ENCODE assay signal across 34 cellular contexts in the genomic region with DNA sequence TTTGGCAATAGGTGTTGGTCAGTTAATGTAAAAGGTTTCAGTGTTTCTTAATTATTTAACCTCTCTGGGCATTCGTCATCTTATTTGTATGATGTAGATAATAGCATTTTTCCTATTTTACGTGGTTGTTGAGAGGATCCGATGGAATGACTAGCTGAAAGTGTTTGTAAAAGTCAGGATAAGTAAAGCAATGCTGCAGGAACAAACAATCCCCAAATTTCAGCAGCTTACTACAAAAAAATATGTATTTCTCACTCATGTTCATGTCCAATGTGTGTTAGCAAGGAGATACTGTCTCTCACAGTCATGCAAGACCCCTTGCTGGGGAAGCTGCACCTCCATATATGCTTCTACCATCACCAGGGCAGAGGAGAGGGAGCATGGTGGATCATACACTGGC. TPM values are rescaled to one million over a fixed set of nuclear protein-coding genes. Genes with fewer than 3 reads are reported as not detected.
"Had no signal": no experiment of that assay in that cellular context is flagged by ENCODE, and none has a peak within 500 bp of the region (broad histone marks: within the 10 kb centered on the region; RNA-seq: fewer than 3 reads in every experiment).

No MANE protein-coding gene starts in this region.

- H3K27ac ChIP-seq: adrenal gland, breast epithelium, cardiac muscle cell, colonic mucosa had no signal

- H3K27ac Mint-ChIP-seq: activated CD4-positive, alpha-beta memory T cell treated with anti-CD3 and anti-CD28 coated beads for 36 hours; activated CD4-positive, alpha-beta T cell treated with anti-CD3 and anti-CD28 coated beads for 36 hours; activated CD4-positive, alpha-beta T cell treated with anti-CD3 and anti-CD28 coated beads, Interleukin-2, amount 10 ng/mL, durations not matched to agents 24 days and 14 days; activated CD8-positive, alpha-beta memory T cell treated with anti-CD3 and anti-CD28 coated beads, Interleukin-2, amount 10 ng/mL, durations not matched to agents 7 days and 5 days; activated CD8-positive, alpha-beta T cell treated with anti-CD3 and anti-CD28 coated beads, Interleukin-2, amount 10 ng/mL, durations not matched to agents 7 days and 5 days; activated naive CD4-positive, alpha-beta T cell treated with anti-CD3 and anti-CD28 coated beads for 36 hours; activated naive CD4-positive, alpha-beta T cell treated with anti-CD3 and anti-CD28 coated beads, Interleukin-2, amount 50 U/mL, for 24 hours; activated naive CD8-positive, alpha-beta T cell treated with anti-CD3 and anti-CD28 coated beads for 36 hours; activated naive CD8-positive, alpha-beta T cell treated with anti-CD3 and anti-CD28 coated beads, Interleukin-2, amount 50 U/mL, for 24 hours; activated T-helper 1 cell treated with anti-CD3 and anti-CD28 coated beads, Interleukin-12 subunit alpha, Interleukin-12 subunit beta, Interleukin-2, Interleukin-4 antibody, amounts not matched to agents 30 ng/mL and 10 ng/mL and 1 ng/mL, durations not matched to agents 14 hours and 24 hours and 36 hours; activated T-helper 2 cell treated with anti-CD3 and anti-CD28 coated beads, Interferon-gamma antibody, Interleukin-2, Interleukin-4, amounts not matched to agents 10 μg/mL and 5 μg/mL and 100 μg/mL, durations not matched to agents 14 hours and 24 hours and 36 hours; brain; endodermal cell had no signal

- H3K27me3 ChIP-seq: adrenal gland, ascending aorta, breast epithelium, cardiac muscle cell, colonic mucosa had no signal

- H3K4me1 Mint-ChIP-seq: activated CD4-positive, alpha-beta T cell treated with anti-CD3 and anti-CD28 coated beads for 36 hours; activated CD8-positive, alpha-beta memory T cell treated with anti-CD3 and anti-CD28 coated beads, Interleukin-2, amount 10 ng/mL, durations not matched to agents 7 days and 5 days; activated naive CD4-positive, alpha-beta T cell treated with anti-CD3 and anti-CD28 coated beads, Interleukin-2, amount 50 U/mL, for 24 hours; activated naive CD8-positive, alpha-beta T cell treated with anti-CD3 and anti-CD28 coated beads for 36 hours; activated naive CD8-positive, alpha-beta T cell treated with anti-CD3 and anti-CD28 coated beads, Interleukin-2, amount 50 U/mL, for 24 hours had no signal

- H3K4me3 Mint-ChIP-seq: activated CD4-positive, alpha-beta memory T cell treated with anti-CD3 and anti-CD28 coated beads for 36 hours; activated CD4-positive, alpha-beta T cell treated with anti-CD3 and anti-CD28 coated beads for 36 hours; activated CD4-positive, alpha-beta T cell treated with anti-CD3 and anti-CD28 coated beads, Interleukin-2, amount 10 ng/mL, durations not matched to agents 24 days and 14 days; activated CD8-positive, alpha-beta memory T cell treated with anti-CD3 and anti-CD28 coated beads, Interleukin-2, amount 10 ng/mL, durations not matched to agents 7 days and 5 days; activated CD8-positive, alpha-beta T cell treated with anti-CD3 and anti-CD28 coated beads, Interleukin-2, amount 10 ng/mL, durations not matched to agents 7 days and 5 days; activated naive CD4-positive, alpha-beta T cell treated with anti-CD3 and anti-CD28 coated beads for 36 hours; activated naive CD4-positive, alpha-beta T cell treated with anti-CD3 and anti-CD28 coated beads, Interleukin-2, amount 50 U/mL, for 24 hours; activated naive CD8-positive, alpha-beta T cell treated with anti-CD3 and anti-CD28 coated beads for 36 hours; activated naive CD8-positive, alpha-beta T cell treated with anti-CD3 and anti-CD28 coated beads, Interleukin-2, amount 50 U/mL, for 24 hours; activated T-helper 1 cell treated with anti-CD3 and anti-CD28 coated beads, Interleukin-12 subunit alpha, Interleukin-12 subunit beta, Interleukin-2, Interleukin-4 antibody, amounts not matched to agents 30 ng/mL and 10 ng/mL and 1 ng/mL, durations not matched to agents 14 hours and 24 hours and 36 hours; brain; endodermal cell had no signal

- ATAC-seq: activated CD4-positive, alpha-beta T cell treated with anti-CD3 and anti-CD28 coated beads for 36 hours; activated CD8-positive, alpha-beta memory T cell treated with anti-CD3 and anti-CD28 coated beads, Interleukin-2, amount 10 ng/mL, durations not matched to agents 7 days and 5 days; activated CD8-positive, alpha-beta T cell treated with anti-CD3 and anti-CD28 coated beads, Interleukin-2, amount 10 ng/mL, durations not matched to agents 7 days and 5 days; activated naive CD8-positive, alpha-beta T cell treated with anti-CD3 and anti-CD28 coated beads, Interleukin-2, amount 50 U/mL, for 24 hours; esophagus mucosa had no signal

- H3K9me3 ChIP-seq: adrenal gland, ascending aorta, breast epithelium, colonic mucosa had no signal

- FAIRE-seq: frontal cortex had no signal

- H3K9me3 Mint-ChIP-seq: activated CD4-positive, alpha-beta memory T cell treated with anti-CD3 and anti-CD28 coated beads for 36 hours; activated CD4-positive, alpha-beta T cell treated with anti-CD3 and anti-CD28 coated beads, Interleukin-2, amount 10 ng/mL, durations not matched to agents 24 days and 14 days; activated naive CD4-positive, alpha-beta T cell treated with anti-CD3 and anti-CD28 coated beads for 36 hours; activated naive CD4-positive, alpha-beta T cell treated with anti-CD3 and anti-CD28 coated beads, Interleukin-2, amount 50 U/mL, for 24 hours; activated naive CD8-positive, alpha-beta T cell treated with anti-CD3 and anti-CD28 coated beads for 36 hours; activated naive CD8-positive, alpha-beta T cell treated with anti-CD3 and anti-CD28 coated beads, Interleukin-2, amount 50 U/mL, for 24 hours; activated T-helper 1 cell treated with anti-CD3 and anti-CD28 coated beads, Interleukin-12 subunit alpha, Interleukin-12 subunit beta, Interleukin-2, Interleukin-4 antibody, amounts not matched to agents 30 ng/mL and 10 ng/mL and 1 ng/mL, durations not matched to agents 14 hours and 24 hours and 36 hours; activated T-helper 2 cell treated with anti-CD3 and anti-CD28 coated beads, Interferon-gamma antibody, Interleukin-2, Interleukin-4, amounts not matched to agents 10 μg/mL and 5 μg/mL and 100 μg/mL, durations not matched to agents 14 hours and 24 hours and 36 hours; endodermal cell had no signal

- H3K36me3 ChIP-seq: adrenal gland, ascending aorta, breast epithelium, cardiac muscle cell, colonic mucosa had no signal

- H3K4me1 ChIP-seq: adrenal gland, breast epithelium, colonic mucosa had no signal

- H3K4me3 ChIP-seq: adrenal gland, ascending aorta, breast epithelium, cardiac muscle cell, colonic mucosa had no signal

- H3K36me3 Mint-ChIP-seq: activated CD4-positive, alpha-beta memory T cell treated with anti-CD3 and anti-CD28 coated beads for 36 hours; activated CD8-positive, alpha-beta memory T cell treated with anti-CD3 and anti-CD28 coated beads, Interleukin-2, amount 10 ng/mL, durations not matched to agents 7 days and 5 days; activated naive CD4-positive, alpha-beta T cell treated with anti-CD3 and anti-CD28 coated beads, Interleukin-2, amount 50 U/mL, for 24 hours; activated naive CD8-positive, alpha-beta T cell treated with anti-CD3 and anti-CD28 coated beads for 36 hours; brain had no signal

- DNase-seq: activated CD4-positive, alpha-beta memory T cell treated with anti-CD3 and anti-CD28 coated beads for 36 hours; activated CD4-positive, alpha-beta T cell treated with anti-CD3 and anti-CD28 coated beads for 36 hours; activated CD4-positive, alpha-beta T cell treated with anti-CD3 and anti-CD28 coated beads, Interleukin-2, amount 10 ng/mL, durations not matched to agents 24 days and 14 days; activated CD4-positive, CD25-positive, alpha-beta regulatory T cell; activated CD4-positive, CD25-positive, alpha-beta regulatory T cell treated with anti-CD3 and anti-CD28 coated beads, Interleukin-2, amount 50 U/mL, for 72 hours; activated CD8-positive, alpha-beta memory T cell treated with anti-CD3 and anti-CD28 coated beads, Interleukin-2, amount 50 U/mL, for 4 hours; activated CD8-positive, alpha-beta T cell treated with anti-CD3 and anti-CD28 coated beads, Interleukin-2, amount 10 ng/mL, durations not matched to agents 7 days and 5 days; activated effector memory CD4-positive, alpha-beta T cell treated with anti-CD3 and anti-CD28 coated beads, Interleukin-2, amount 50 U/mL, for 16 hours; activated naive CD4-positive, alpha-beta T cell treated with anti-CD3 and anti-CD28 coated beads for 36 hours; activated naive CD8-positive, alpha-beta T cell treated with anti-CD3 and anti-CD28 coated beads for 36 hours; activated naive CD8-positive, alpha-beta T cell treated with anti-CD3 and anti-CD28 coated beads, Interleukin-2, amount 50 U/mL, for 24 hours; activated T-cell treated with anti-CD3 and anti-CD28 coated beads, Interleukin-2, amount 50 U/mL, for 1 hour; activated T-cell treated with anti-CD3 and anti-CD28 coated beads, Interleukin-2, amount 50 U/mL, for 48 hours; adrenal gland; amygdala; central memory CD4-positive, alpha-beta T cell; cerebellar nuclear complex; colonic mucosa; effector memory CD4-positive, alpha-beta T cell; endodermal cell; foreskin fibroblast; head of caudate nucleus; T-helper 2 cell had no signal

RNA-seq across cellular contexts. Expression of a gene that starts 38.7 kb away (rescaled TPM):
- total RNA-seq: activated CD4-positive, alpha-beta T cell treated with anti-CD3 and anti-CD28 coated beads, Interleukin-2, amount 10 ng/mL, durations not matched to agents 24 days and 14 days; activated CD8-positive, alpha-beta memory T cell treated with anti-CD3 and anti-CD28 coated beads for 36 hours; activated CD8-positive, alpha-beta memory T cell treated with anti-CD3 and anti-CD28 coated beads, Interleukin-2, amount 10 ng/mL, durations not matched to agents 7 days and 5 days; activated CD8-positive, alpha-beta T cell treated with anti-CD3 and anti-CD28 coated beads, Interleukin-2, amount 10 ng/mL, durations not matched to agents 7 days and 5 days; activated naive CD4-positive, alpha-beta T cell treated with anti-CD3 and anti-CD28 coated beads for 36 hours; activated naive CD8-positive, alpha-beta T cell treated with anti-CD3 and anti-CD28 coated beads for 36 hours; ascending aorta had no signal
